In genomic region chr13:113489171-113489548, GRCh38 we compare ENCODE assay signal across 1 cellular context.
TF ChIP-seq lines count a peak whose summit lies in the region.

No MANE protein-coding gene starts in this region.

TF ChIP-seq in IMR-90, 13 proteins besides CTCF, POLR2A, EP300 and RAD21 (continued from another document):
- TF ChIP-seq MAZ (IDR thresholded peaks at IDR 0.05; ENCODE audit: borderline replicate concordance, low read depth, low read length) (no peak), MXI1 (IDR thresholded peaks at IDR 0.05; ENCODE audit: borderline replicate concordance, low read depth, low read length) (no peak), ELK1 (IDR thresholded peaks at IDR 0.05; ENCODE audit: borderline replicate concordance, low read depth, low read length) (no peak), MAFK (IDR thresholded peaks at IDR 0.05; ENCODE audit: low read depth, low read length) (no peak), USF2 (IDR thresholded peaks at IDR 0.05; ENCODE audit: low read depth, low read length) (no peak), CEBPB (IDR thresholded peaks at IDR 0.05; ENCODE audit: low read depth, low read length) (no peak), SMC3 (IDR thresholded peaks at IDR 0.05; ENCODE audit: low read depth, low read length) (no peak), RCOR1 (IDR thresholded peaks at IDR 0.05; ENCODE audit: insufficient replicate concordance, low read length) (no peak), CHD1 (IDR thresholded peaks at IDR 0.05; ENCODE audit: low read depth, low read length) (no peak)
TF ChIP-seq in IMR-90: peak in this region for 0.
